Comparison of ENCODE assay signal across 1 cellular context in genomic region chr21:45104560-45104959, GRCh38.
TF ChIP-seq lines count a peak whose summit lies in the region.

No MANE protein-coding gene starts in this region.

TF ChIP-seq in GM12878, 131 proteins besides CTCF, POLR2A, EP300 and RAD21 (continued from another document):
- TF ChIP-seq ZBTB4 (CRISPR knock-in tag; IDR thresholded peaks at IDR 0.05) (no peak), ATF7 (IDR thresholded peaks at IDR 0.05; ENCODE audit: low read depth) (no peak), BCL3 (IDR thresholded peaks at IDR 0.05; ENCODE audit: borderline replicate concordance, insufficient read depth, low read depth, low read length, poor library complexity, severe bottlenecking) (peak; percentile 49), USF1 (IDR thresholded peaks at IDR 0.05; ENCODE audit: borderline replicate concordance, extremely low read length, insufficient read depth, low read depth, low read length) (no peak), EED (IDR thresholded peaks at IDR 0.05; ENCODE audit: low read depth) (peak; percentile 79), CREM (IDR thresholded peaks at IDR 0.05; ENCODE audit: low read depth) (peak; percentile 41; the same call in 1 of the 2 replicates), SMAD5 (IDR thresholded peaks at IDR 0.05; ENCODE audit: low read depth) (no peak), RELB (IDR thresholded peaks at IDR 0.05; ENCODE audit: low read depth) (peak; percentile 43; the same call in 1 of the 2 replicates), ZBTB40 (IDR thresholded peaks at IDR 0.05; ENCODE audit: borderline replicate concordance) (no peak), BHLHE40 (IDR thresholded peaks at IDR 0.05; ENCODE audit: borderline replicate concordance in 1 of 2, low read depth in 2 of 2, low read length in 1 of 2) (peak in 1 of 2 experiments; percentile 40; a peak in 2 of 4 replicates), IKZF2 (IDR thresholded peaks at IDR 0.05) (0 out of 4 replicates have a peak, but pooled peaks of 1 of the 2 experiments have one; percentile 19), MEF2B (IDR thresholded peaks at IDR 0.05; ENCODE audit: partially characterized antibody, poor library complexity, severe bottlenecking) (peak; percentile 93), ETV6 (conservative IDR thresholded peaks at IDR 0.05 in 1 of 2, IDR thresholded peaks at IDR 0.05 in 1 of 2; ENCODE audit: borderline replicate concordance in 1 of 2, low read depth in 1 of 2) (peak in 1 of 2 experiments; percentile 35; a peak in 1 of 4 replicates), RUNX3 (IDR thresholded peaks at IDR 0.05; ENCODE audit: low read length) (peak; percentile 39), SMC3 (IDR thresholded peaks at IDR 0.05; ENCODE audit: borderline replicate concordance, low read length) (no peak), SRF (IDR thresholded peaks at IDR 0.05; ENCODE audit: low read depth in 2 of 2, low read length in 2 of 2) (no peak), IKZF1 (conservative IDR thresholded peaks at IDR 0.05) (peak; percentile 75)
TF ChIP-seq in GM12878: peak in this region for 11.
